Comparison of ENCODE assay signal across 9 cellular contexts in the genomic region with DNA sequence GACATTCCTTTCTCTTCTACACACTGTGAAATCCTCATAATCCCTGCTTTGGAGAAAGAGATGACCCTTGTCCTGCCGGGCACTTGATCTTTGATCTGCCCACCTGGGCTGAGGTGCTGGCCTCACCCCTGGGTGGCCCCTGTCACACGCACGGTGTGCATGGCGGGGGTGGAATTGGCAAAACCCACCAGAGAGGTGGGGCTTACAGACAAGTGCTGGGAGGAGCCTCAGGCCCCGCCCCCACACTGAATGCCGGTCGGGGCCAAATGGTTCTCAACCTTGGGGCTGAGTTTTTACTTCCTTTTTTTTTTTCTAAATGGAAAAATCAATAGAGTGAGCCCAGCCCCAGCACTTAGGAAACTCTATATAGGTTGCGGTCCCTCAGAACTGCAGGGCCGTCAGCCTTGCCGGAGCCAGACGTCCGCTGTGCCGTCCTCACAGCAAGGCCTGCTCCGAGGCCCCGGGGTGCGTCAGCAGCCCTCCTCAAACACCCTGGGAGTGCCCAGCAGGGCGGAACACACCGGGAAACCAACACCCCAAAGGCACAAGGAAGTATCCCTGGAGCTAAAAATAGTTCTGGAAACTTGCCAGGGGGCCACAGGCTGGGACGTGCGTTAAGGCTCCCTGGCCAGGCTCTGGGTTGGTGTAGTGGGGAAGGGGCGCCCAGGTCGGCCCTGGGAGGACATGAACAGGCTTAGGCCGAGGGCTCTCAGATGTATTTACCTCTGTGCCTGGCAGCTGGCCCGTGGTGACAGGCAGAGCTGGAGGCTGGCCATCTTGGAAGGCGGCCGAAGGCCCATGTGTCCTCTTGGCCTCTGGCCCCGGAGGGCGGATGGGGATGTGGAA. TPM values are rescaled to one million over a fixed set of nuclear protein-coding genes. Genes with fewer than 3 reads are reported as not detected.
DNase-seq lines count a peak whose midpoint lies in the region; ATAC-seq and TF ChIP-seq lines count a peak whose summit lies in the region.
"Had no signal": no experiment of that assay in that cellular context is flagged by ENCODE, and none has a peak within 500 bp of the region (broad histone marks: within the 10 kb centered on the region; RNA-seq: fewer than 3 reads in every experiment).

No MANE protein-coding gene starts in this region.

- WGBS in ovary, 3 donors: 17 to 24% (median 19%) methylated on average over 28 of the region's 28 CpGs

- DNase-seq in KBM-7 (peak; percentile 97), T-helper 17 cell (no peak), Right ventricle myocardium inferior (ENCODE audit: missing footprints) (peak; percentile 97), ovary (peak; percentile 88 to 94 (median 89)), hepatic stellate cell (ENCODE audit: low spot score) (no peak)
- DNase-seq: activated naive CD8-positive, alpha-beta T cell treated with anti-CD3 and anti-CD28 coated beads, Interleukin-2, amount 10 ng/mL, durations not matched to agents 7 days and 5 days had no signal

- H3K27me3 ChIP-seq in BLaER1 (peaks cover 6% of the 10 kb centered on the region; the same call in 1 of the 2 replicates), ovary (no peaks in the 10 kb centered on the region)

- TF ChIP-seq EP300 in ovary (IDR thresholded peaks at IDR 0.05): peak; percentile 35

- H3K27me3 Mint-ChIP-seq in T-helper 17 cell: peaks cover 41% of the 10 kb centered on the region

- H3K36me3 ChIP-seq in BLaER1 (no peaks in the 10 kb centered on the region), ovary (no peaks in the 10 kb centered on the region)

- TF ChIP-seq POLR2A in ovary (IDR thresholded peaks at IDR 0.05): no peak

- H3K4me3 ChIP-seq in BLaER1 (peak overlapping the region; percentile 49), ovary (no peak overlapping the region)

- H3K27ac Mint-ChIP-seq in T-helper 17 cell: peak overlapping the region; percentile 16
- H3K27ac Mint-ChIP-seq: activated naive CD8-positive, alpha-beta T cell treated with anti-CD3 and anti-CD28 coated beads, Interleukin-2, amount 10 ng/mL, durations not matched to agents 7 days and 5 days had no signal

- ATAC-seq in GM19324 (IDR thresholded peaks at IDR 0.05; ENCODE audit: low FRiP score, unreplicated experiment): peak; percentile 62
- ATAC-seq in T-helper 17 cell: peak; percentile 49
- ATAC-seq in Right ventricle myocardium inferior: peak; percentile 78
- ATAC-seq in GM21528 (IDR thresholded peaks at IDR 0.05; ENCODE audit: low FRiP score, unreplicated experiment): no peak

- H4K20me1 ChIP-seq in BLaER1: no peaks in the 10 kb centered on the region

- H3K4me2 ChIP-seq in BLaER1: peak overlapping the region; percentile 93

- H3K4me3 Mint-ChIP-seq in T-helper 17 cell: no peak overlapping the region
- H3K4me3 Mint-ChIP-seq: activated naive CD8-positive, alpha-beta T cell treated with anti-CD3 and anti-CD28 coated beads, Interleukin-2, amount 10 ng/mL, durations not matched to agents 7 days and 5 days had no signal

- peak overlapping the region; percentile 74 for H3K27ac ChIP-seq in BLaER1
- H3K27ac ChIP-seq in ovary: peak overlapping the region; percentile 49 to 75

- H3K4me1 ChIP-seq in BLaER1: peaks cover 66% of the 10 kb centered on the region
- peaks cover 28% of the 10 kb centered on the region for H3K4me1 ChIP-seq in ovary (ENCODE audit: insufficient read depth)

- H3K4me1 Mint-ChIP-seq in T-helper 17 cell: peaks cover 2% of the 10 kb centered on the region
- H3K4me1 Mint-ChIP-seq: activated naive CD8-positive, alpha-beta T cell treated with anti-CD3 and anti-CD28 coated beads, Interleukin-2, amount 10 ng/mL, durations not matched to agents 7 days and 5 days had no signal

- no peak for TF ChIP-seq CTCF in ovary (IDR thresholded peaks at IDR 0.05)

- intact Hi-C loops in Right ventricle myocardium inferior (cut with DNase I): no loop called here
- intact Hi-C loops in ovary (cut with DNase I): no loop called here

- peaks cover 18% of the 10 kb centered on the region for H3K9me3 ChIP-seq in BLaER1
- H3K9me3 ChIP-seq in T-helper 17 cell (ENCODE audit: control insufficient read depth, low read length, poor library complexity, severe bottlenecking): no peaks in the 10 kb centered on the region
- H3K9me3 ChIP-seq in ovary: no peaks in the 10 kb centered on the region

- in situ Hi-C loops in KBM-7 (cut with MboI; ENCODE audit: low pct_unique_long_range_greater_than_20kb, low sequenced_read_pairs): no loop called here

- H3K9ac ChIP-seq in BLaER1: peak overlapping the region; percentile 57

- no peaks in the 10 kb centered on the region for H3K36me3 Mint-ChIP-seq in T-helper 17 cell (ENCODE audit: low read depth)
- H3K36me3 Mint-ChIP-seq: activated naive CD8-positive, alpha-beta T cell treated with anti-CD3 and anti-CD28 coated beads, Interleukin-2, amount 10 ng/mL, durations not matched to agents 7 days and 5 days had no signal

RNA-seq across cellular contexts. Expression of gene GPRC5C, which starts 11.0 kb away (rescaled TPM):
- total RNA-seq in T-helper 17 cell (under 1 TPM in 1 of 2 donors, not detected in 1; 0.18 TPM), Right ventricle myocardium inferior (37.2 TPM), ovary (100 to 1,000 TPM in 1 of 7 donors, 10 to 100 TPM in 6; 39.7 to 133 (median 63.9) TPM)
- 10 to 100 TPM in 1 of 2 donors, 1 to 10 TPM in 1; 3.7 to 59.1 TPM for polyA plus RNA-seq in ovary
- total RNA-seq: activated naive CD8-positive, alpha-beta T cell treated with anti-CD3 and anti-CD28 coated beads, Interleukin-2, amount 10 ng/mL, durations not matched to agents 7 days and 5 days had no signal

RNA-seq across cellular contexts. Expression of gene CD300A, which starts 23.5 kb away (rescaled TPM):
- 1 to 10 TPM; 2.4 to 9.6 TPM for total RNA-seq in T-helper 17 cell
- total RNA-seq in Right ventricle myocardium inferior: 2.4 TPM
- 1 to 10 TPM; 1.4 to 5.5 (median 2.1) TPM for total RNA-seq in ovary
- 1 to 10 TPM; 1.5 to 4.8 TPM for polyA plus RNA-seq in ovary

Comparison
In these comparisons a context has a peak if more than half of its experiments do, and no peak if none do; other contexts are left out.
1. DNase-seq: peak in KBM-7 (single experiment), Right ventricle myocardium inferior (single experiment) and ovary (5 of 5); none in T-helper 17 cell (0 of 3) and hepatic stellate cell (single experiment).
2. RNA of gene GPRC5C, which starts 11.0 kb away (total RNA-seq): 39.7 to 133 TPM in ovary and 37.2 TPM in Right ventricle myocardium inferior (single experiment); 0.18 TPM in T-helper 17 cell; every median in the first group is over 10 times any median in the second.